In genomic region chr10:84429926-84430520, GRCh38 we compare ENCODE assay signal across 7 cellular contexts.
A peak's percentile ranks its signal among the peaks of the same experiment; 100 is the strongest.
DNase-seq lines count a peak whose midpoint lies in the region; ATAC-seq, FAIRE-seq and TF ChIP-seq lines count a peak whose summit lies in the region.

No MANE protein-coding gene starts in this region.

- in situ Hi-C loops in mammary epithelial cell (cut with MboI; ENCODE audit: low sequenced_read_pairs in 2 of 2) = no loop called here

- intact Hi-C loops in mammary epithelial cell (cut with micrococcal nuclease) (loop anchor here (1.0 kb wide), 3 partner anchors 55 to 165 kb away; no protein-coding TSS in a partner anchor), left colon (cut with DNase I, micrococcal nuclease) (no loop called here)

- H3K79me2 ChIP-seq in mammary epithelial cell (ENCODE audit: insufficient read depth, low read length) = peaks cover 81% of the 10 kb centered on the region

- dilution Hi-C loops in mammary epithelial cell (cut with HindIII; ENCODE audit: low sequenced_read_pairs) = loop anchor here (5.0 kb wide), 1 partner anchor 62 kb away; no protein-coding TSS in a partner anchor

- DNase-seq in GM12891 (ENCODE audit: insufficient read length, low spot score) (peak; percentile 16), H7 (peak; percentile 44), LHCN-M2 (ENCODE audit: low read depth) (peak; percentile 44), mammary epithelial cell (peak; percentile 61), left colon (peak; percentile 73 to 82)
- peak; percentile 18 for DNase-seq in stimulated activated CD8-positive, alpha-beta memory T cell treated with anti-CD3 and anti-CD28 coated beads, Interleukin-12 subunit alpha, Interleukin-12 subunit beta, amount 100 ng/mL, for 4 hours (ENCODE audit: low read depth)

- H3K4me3 ChIP-seq in H7 (ENCODE audit: insufficient read depth, low read depth, low read length) (no peak overlapping the region), mammary epithelial cell (replicated peaks in 1 of 3; ENCODE audit: insufficient read depth in 1 of 3, low read depth in 2 of 3, low read length in 3 of 3) (no peak overlapping the region)

- H3K9ac ChIP-seq in mammary epithelial cell (ENCODE audit: insufficient read depth, low read length) = no peak overlapping the region

- CTCF ChIA-PET in mammary epithelial cell (lab: Charles Lee; ENCODE audit: low non-redundant PET) = interaction anchor here (0.6 to 1.1 kb wide), 3 partner anchors 24 to 107 kb away, joined by 4 to 10 read pairs (median 5); no protein-coding TSS in a partner anchor

- no peaks in the 10 kb centered on the region for H3K9me3 ChIP-seq in mammary epithelial cell (replicated peaks; ENCODE audit: insufficient read depth, low read length)

- peak; percentile 89 for FAIRE-seq in GM12891 (lab: Jason Lieb, UNC)

- peaks cover 16% of the 10 kb centered on the region for H3K4me1 ChIP-seq in mammary epithelial cell (ENCODE audit: insufficient read depth, low read length)

- no TSS peak for BruUV-seq in mammary epithelial cell (replicated peaks; lab: Mats Ljungman, UMichigan)

- H3K36me3 ChIP-seq in H7 (replicated peaks; ENCODE audit: control insufficient read depth, insufficient read depth, low read length) (no peaks in the 10 kb centered on the region), mammary epithelial cell (ENCODE audit: insufficient read depth, low read length) (no peaks in the 10 kb centered on the region)

- H3K4me2 ChIP-seq in mammary epithelial cell (ENCODE audit: insufficient read depth, low read depth, low read length) = no peak overlapping the region

- TF ChIP-seq CTCF in VCaP (conservative IDR thresholded peaks at IDR 0.05) (peak; percentile 67), mammary epithelial cell (conservative IDR thresholded peaks at IDR 0.05 in 1 of 2, IDR thresholded peaks at IDR 0.05 in 1 of 2; ENCODE audit: extremely low read depth in 1 of 2, insufficient read depth in 1 of 2, low read depth in 1 of 2, low read length in 2 of 2) (peak; percentile 85 to 93)

- peak; percentile 99 for ATAC-seq in left colon

- no peak overlapping the region for H2AFZ ChIP-seq in mammary epithelial cell (ENCODE audit: low read depth, low read length)

- H4K20me1 ChIP-seq in mammary epithelial cell (ENCODE audit: insufficient read depth, low read length) = no peaks in the 10 kb centered on the region

- TF ChIP-seq POLR2A in GM12891 (IDR thresholded peaks at IDR 0.05; ENCODE audit: low read depth, low read length) = no peak

- WGBS in mammary epithelial cell (ENCODE audit: low coverage, missing lambda C conversion rate) = 100% methylated on average over 1 of the region's 2 CpGs

- H3K27me3 ChIP-seq in H7 (ENCODE audit: control insufficient read depth, insufficient read depth, low read length) (no peaks in the 10 kb centered on the region), mammary epithelial cell (ENCODE audit: insufficient read depth, low read length) (no peaks in the 10 kb centered on the region)

- H3K27ac ChIP-seq in VCaP (no peak overlapping the region), mammary epithelial cell (ENCODE audit: insufficient read depth, low read depth, low read length) (no peak overlapping the region)

TF ChIP-seq in GM12891, 5 proteins besides CTCF, POLR2A, EP300 and RAD21:
- TF ChIP-seq SPI1 (IDR thresholded peaks at IDR 0.05; ENCODE audit: low read depth, low read length) (no peak), POU2F2 (IDR thresholded peaks at IDR 0.05; ENCODE audit: low read depth, low read length) (no peak), PAX5 (IDR thresholded peaks at IDR 0.05; ENCODE audit: insufficient read depth, low read length, severe bottlenecking) (no peak), POLR2AphosphoS5 (IDR thresholded peaks at IDR 0.05; ENCODE audit: low read depth, low read length) (no peak), TAF1 (IDR thresholded peaks at IDR 0.05; ENCODE audit: low read depth, low read length) (no peak)
TF ChIP-seq in GM12891: peak in this region for 0.

Comparison
In these comparisons a context has a peak if more than half of its experiments do, and no peak if none do; other contexts are left out.
1. DNase-seq: peak in every context shown above with its lines; median percentile 78 in left colon; 61 in mammary epithelial cell; 44 in H7; 44 in LHCN-M2; 18 in stimulated activated CD8-positive, alpha-beta memory T cell treated with anti-CD3 and anti-CD28 coated beads, Interleukin-12 subunit alpha, Interleukin-12 subunit beta, amount 100 ng/mL, for 4 hours; 16 in GM12891.